Comparison of ENCODE assay signal across 26 cellular contexts in genomic region chr2:174243812-174244211, GRCh38.
"Had no signal": no experiment of that assay in that cellular context is flagged by ENCODE, and none has a peak within 500 bp of the region (broad histone marks: within the 10 kb centered on the region; RNA-seq: fewer than 3 reads in every experiment).

No MANE protein-coding gene starts in this region.

- H3K9me3 Mint-ChIP-seq: dendritic cell treated with granulocyte-macrophage colony-stimulating factor and Interleukin-4, amounts not matched to agents 40 ng/mL and 50 ng/mL, for 4 days; immature natural killer cell; naive B cell; nephron; stimulated activated memory B cell treated with anti-CD40 and anti-IgM and Interleukin-4, amounts not matched to agents 10 μg/mL and 1 μg/mL and 100 μg/mL, for 72 hours; stimulated activated naive CD8-positive, alpha-beta T cell treated with anti-CD3 and anti-CD28 coated beads, Interleukin-15, Interleukin-2, amounts not matched to agents 100 ng/mL and 50 ng/mL, for 24 hours had no signal

- H3K27me3 Mint-ChIP-seq: dendritic cell treated with granulocyte-macrophage colony-stimulating factor and Interleukin-4, amounts not matched to agents 40 ng/mL and 50 ng/mL, for 4 days; naive B cell; stimulated activated memory B cell treated with anti-CD40 and anti-IgM and Interleukin-4, amounts not matched to agents 10 μg/mL and 1 μg/mL and 100 μg/mL, for 72 hours; stimulated activated naive CD8-positive, alpha-beta T cell treated with anti-CD3 and anti-CD28 coated beads, Interleukin-15, Interleukin-2, amounts not matched to agents 100 ng/mL and 50 ng/mL, for 24 hours had no signal

- H3K9me3 ChIP-seq: gastroesophageal sphincter, left ventricle myocardium inferior, lower lobe of right lung, psoas muscle, spleen, tibial artery, upper lobe of left lung, vagina had no signal

- FAIRE-seq: colon, kidney had no signal

- ATAC-seq: esophagus mucosa; gastroesophageal sphincter; left cardiac atrium; lower lobe of right lung; psoas muscle; sciatic nerve; stimulated activated memory B cell treated with anti-CD40 and anti-IgM and Interleukin-4, amounts not matched to agents 10 μg/mL and 1 μg/mL and 100 μg/mL, for 72 hours had no signal

- H3K27me3 ChIP-seq: gastroesophageal sphincter, spleen, tibial artery, upper lobe of left lung, vagina had no signal

- H3K9ac ChIP-seq: parathyroid adenoma had no signal

- H2AFZ ChIP-seq: parathyroid adenoma had no signal

- H3K27ac Mint-ChIP-seq: dendritic cell treated with granulocyte-macrophage colony-stimulating factor and Interleukin-4, amounts not matched to agents 40 ng/mL and 50 ng/mL, for 4 days; immature natural killer cell; nephron; stimulated activated memory B cell treated with anti-CD40 and anti-IgM and Interleukin-4, amounts not matched to agents 10 μg/mL and 1 μg/mL and 100 μg/mL, for 72 hours; stimulated activated naive CD8-positive, alpha-beta T cell treated with anti-CD3 and anti-CD28 coated beads, Interleukin-15, Interleukin-2, amounts not matched to agents 100 ng/mL and 50 ng/mL, for 24 hours had no signal

- H3K27ac ChIP-seq: gastroesophageal sphincter, left ventricle myocardium inferior, lower lobe of right lung, parathyroid adenoma, psoas muscle, spleen, tibial artery, upper lobe of left lung, vagina had no signal

- H3K4me1 ChIP-seq: parathyroid adenoma had no signal

- H3K4me3 ChIP-seq: gastroesophageal sphincter, left ventricle myocardium inferior, lower lobe of right lung, psoas muscle, spleen, tibial artery, upper lobe of left lung, vagina had no signal

- H3K4me3 Mint-ChIP-seq: dendritic cell treated with granulocyte-macrophage colony-stimulating factor and Interleukin-4, amounts not matched to agents 40 ng/mL and 50 ng/mL, for 4 days; immature natural killer cell; stimulated activated memory B cell treated with anti-CD40 and anti-IgM and Interleukin-4, amounts not matched to agents 10 μg/mL and 1 μg/mL and 100 μg/mL, for 72 hours; stimulated activated naive CD8-positive, alpha-beta T cell treated with anti-CD3 and anti-CD28 coated beads, Interleukin-15, Interleukin-2, amounts not matched to agents 100 ng/mL and 50 ng/mL, for 24 hours had no signal

- DNase-seq: glutamatergic neuron; immature natural killer cell; kidney; left cardiac atrium; left ventricle myocardium inferior; lower lobe of right lung; mesendoderm; naive B cell; psoas muscle; retina; spleen; stimulated activated CD4-positive, alpha-beta T cell treated with anti-CD3 and anti-CD28 coated beads, Interleukin-15, amount 100 ng/mL, for 24 hours; stimulated activated CD4-positive, alpha-beta T cell treated with anti-CD3 and anti-CD28 coated beads, Interleukin-1b, Interleukin-23, amount 100 ng/mL, for 48 hours; stimulated activated CD4-positive, alpha-beta T cell treated with anti-CD3 and anti-CD28 coated beads, Interleukin-4, amount 100 ng/mL, for 24 hours; tibial artery; upper lobe of left lung had no signal
